Comparison of ENCODE assay signal across 25 cellular contexts in genomic region chr3:95037097-95037496, GRCh38.
"Had no signal": no experiment of that assay in that cellular context is flagged by ENCODE, and none has a peak within 500 bp of the region (broad histone marks: within the 10 kb centered on the region; RNA-seq: fewer than 3 reads in every experiment).

No MANE protein-coding gene starts in this region.

- H3K27ac Mint-ChIP-seq: activated CD4-positive, alpha-beta memory T cell treated with anti-CD3 and anti-CD28 coated beads for 36 hours; activated CD4-positive, alpha-beta T cell treated with anti-CD3 and anti-CD28 coated beads, Interleukin-2, amount 10 ng/mL, durations not matched to agents 7 days and 5 days; activated naive CD4-positive, alpha-beta T cell treated with anti-CD3 and anti-CD28 coated beads for 36 hours; activated naive CD8-positive, alpha-beta T cell; brain; T-cell had no signal

- H3K4me1 Mint-ChIP-seq: activated CD4-positive, alpha-beta T cell treated with anti-CD3 and anti-CD28 coated beads, Interleukin-2, amount 10 ng/mL, durations not matched to agents 7 days and 5 days; brain; T-cell had no signal

- H3K27ac ChIP-seq: KMS-11, SK-N-MC had no signal

- DNase-seq: activated CD4-positive, alpha-beta memory T cell treated with anti-CD3 and anti-CD28 coated beads for 36 hours; activated CD4-positive, alpha-beta T cell treated with anti-CD3 and anti-CD28 coated beads, Interleukin-2, amount 10 ng/mL, durations not matched to agents 7 days and 5 days; activated CD4-positive, CD25-positive, alpha-beta regulatory T cell; activated CD8-positive, alpha-beta memory T cell treated with anti-CD3 and anti-CD28 coated beads for 24 hours; activated gamma-delta T cell; activated naive CD4-positive, alpha-beta T cell treated with anti-CD3 and anti-CD28 coated beads for 36 hours; activated T-cell treated with anti-CD3 and anti-CD28 coated beads, Interleukin-2, amount 50 U/mL, for 4 hours; amygdala; NCI-H1105; NCI-H1436 treated with DMSO at 0.1 percent for 48 hours; NCI-H187; NCI-H2081; NCI-H2227 treated with DMSO at 0.1 percent for 48 hours; NCI-H526 treated with DMSO at 0.1 percent for 48 hours; NCI-H82; SIG-M5; T-cell; T-helper 2 cell; T1000 had no signal

- H3K4me3 ChIP-seq: SK-N-MC had no signal

- H3K4me2 ChIP-seq: KMS-11 had no signal

- H3K9ac ChIP-seq: KMS-11 had no signal

- H3K36me3 Mint-ChIP-seq: activated CD4-positive, alpha-beta memory T cell treated with anti-CD3 and anti-CD28 coated beads for 36 hours; activated naive CD8-positive, alpha-beta T cell; brain; T-cell had no signal

- H3K27me3 Mint-ChIP-seq: activated CD4-positive, alpha-beta memory T cell treated with anti-CD3 and anti-CD28 coated beads for 36 hours; activated CD4-positive, alpha-beta T cell treated with anti-CD3 and anti-CD28 coated beads, Interleukin-2, amount 10 ng/mL, durations not matched to agents 7 days and 5 days; activated naive CD8-positive, alpha-beta T cell; brain; T-cell had no signal

- H3K4me3 Mint-ChIP-seq: activated CD4-positive, alpha-beta memory T cell treated with anti-CD3 and anti-CD28 coated beads for 36 hours; activated CD4-positive, alpha-beta T cell treated with anti-CD3 and anti-CD28 coated beads, Interleukin-2, amount 10 ng/mL, durations not matched to agents 7 days and 5 days; activated naive CD4-positive, alpha-beta T cell treated with anti-CD3 and anti-CD28 coated beads for 36 hours; activated naive CD8-positive, alpha-beta T cell; activated T-cell treated with anti-CD3 and anti-CD28 coated beads, Interleukin-2, amount 50 U/mL, for 4 hours; brain; T-cell had no signal

- FAIRE-seq: astrocyte, TTC549 had no signal

- ATAC-seq: activated T-cell treated with anti-CD3 and anti-CD28 coated beads, Interleukin-2, amount 50 U/mL, for 4 hours; T-cell had no signal
